8 cellular contexts compared by ENCODE assay signal in the genomic region with DNA sequence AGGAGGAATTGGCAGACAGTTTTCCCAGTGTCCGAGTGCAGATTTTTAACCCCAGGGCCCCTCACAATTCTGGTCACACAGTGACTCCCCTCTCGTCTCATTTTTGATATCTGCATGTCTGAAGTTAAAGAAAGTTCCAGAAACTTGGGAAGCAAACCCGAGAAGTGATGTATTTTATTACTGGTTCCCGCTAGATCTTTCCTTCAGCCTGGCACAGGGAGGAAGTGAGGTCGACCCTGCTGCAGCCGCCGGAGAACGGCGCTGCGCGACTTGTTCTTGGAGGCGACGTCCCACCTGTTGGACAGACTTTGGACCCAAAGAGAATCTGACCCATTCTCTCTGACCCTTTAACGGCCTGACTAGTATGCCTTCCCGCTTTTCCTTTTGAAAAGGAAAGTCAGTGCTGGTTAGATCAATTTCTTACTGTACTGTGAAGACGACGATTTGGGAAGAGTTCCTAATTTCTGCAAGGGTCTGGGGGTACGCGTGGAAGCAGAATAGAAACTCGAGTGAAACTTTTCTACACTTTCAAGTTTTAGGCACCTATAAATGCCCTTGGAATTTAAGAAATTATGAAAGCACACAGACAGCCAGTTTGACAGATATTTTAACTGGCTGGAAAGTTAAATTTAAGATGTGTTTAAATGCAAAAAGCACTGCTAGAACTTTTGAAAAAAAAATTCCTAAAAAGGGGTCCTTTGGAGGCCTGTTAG. TPM values are rescaled to one million over a fixed set of nuclear protein-coding genes. Genes with fewer than 3 reads are reported as not detected.
DNase-seq lines count a peak whose midpoint lies in the region; ATAC-seq, FAIRE-seq and TF ChIP-seq lines count a peak whose summit lies in the region.

No MANE protein-coding gene starts in this region.

- CTCF ChIA-PET in K562 (lab: Yijun Ruan, JAX; ENCODE audit: low intra/inter-chr PET ratio): no interaction called here

- peaks cover 68% of the 10 kb centered on the region for H3K79me2 ChIP-seq in K562 (ENCODE audit: control insufficient read depth, insufficient read depth, low read length)

- no peak for TF ChIP-seq EP300 in K562 (IDR thresholded peaks at IDR 0.05; ENCODE audit: low read length)

- no peaks in the 10 kb centered on the region for H3K9me1 ChIP-seq in K562 (ENCODE audit: control insufficient read depth, insufficient read depth, low read length)

- peaks cover 9% of the 10 kb centered on the region; the same call in 1 of the 2 replicates for H4K20me1 ChIP-seq in K562 (replicated peaks; ENCODE audit: control insufficient read depth, insufficient read depth, low read length)

- H3K4me2 ChIP-seq in K562 (ENCODE audit: insufficient read depth, low read length): peak overlapping the region; percentile 79
- H3K4me2 ChIP-seq in skeletal muscle satellite cell (ENCODE audit: low read length): peak overlapping the region; percentile 85

- DNase-seq in CD1c-positive myeloid dendritic cell (ENCODE audit: extremely low spot score): peak; percentile 59
- no peak for DNase-seq in NT2/D1 (ENCODE audit: low read depth, low spot score)
- DNase-seq in K562 (ENCODE audit: extremely low read depth in 1 of 4, low spot score in 3 of 4): peak in 2 of 4 experiments; percentile 43 to 70

- H3K4me1 ChIP-seq in NT2/D1 (ENCODE audit: insufficient read depth, insufficient read length) (no peaks in the 10 kb centered on the region), K562 (replicated peaks in 1 of 2; ENCODE audit: control insufficient read depth in 2 of 2, insufficient read depth in 2 of 2, low read length in 2 of 2) (peaks cover 14 to 22% of the 10 kb centered on the region in 2 experiments; a peak in 4 of 5 replicates), skeletal muscle satellite cell (ENCODE audit: control insufficient read depth, insufficient read depth, low read length) (peaks cover 26% of the 10 kb centered on the region)

- peak; percentile 66 for FAIRE-seq in K562 (lab: Jason Lieb, UNC)

- 4% methylated on average over 20 of the region's 20 CpGs for WGBS in K562 (ENCODE audit: insufficient coverage, low coverage, missing lambda C conversion rate)

- in situ Hi-C loops in K562 (cut with MboI): loop anchor here (10.0 kb wide), 1 partner anchor 660 kb away; no protein-coding TSS in a partner anchor

- no peak for TF ChIP-seq RAD21 in K562 (CRISPR knock-in tag; conservative IDR thresholded peaks at IDR 0.05 in 1 of 2, IDR thresholded peaks at IDR 0.05 in 1 of 2)

- H3K9me3 ChIP-seq in NT2/D1 (ENCODE audit: insufficient read depth, low read length) (no peaks in the 10 kb centered on the region), K562 (replicated peaks; ENCODE audit: control insufficient read depth, insufficient read depth, low read depth, low read length) (no peaks in the 10 kb centered on the region), iPS-18c (ENCODE audit: control insufficient read depth, insufficient read depth, low read length) (no peaks in the 10 kb centered on the region), skeletal muscle satellite cell (replicated peaks; ENCODE audit: low read length) (no peaks in the 10 kb centered on the region)

- H3K4me3 ChIP-seq in NT2/D1 (ENCODE audit: insufficient read length, low read depth) (peak overlapping the region; percentile 64), K562 (peak overlapping the region; percentile 78), iPS-18c (ENCODE audit: insufficient read depth, low read depth, low read length) (peak overlapping the region; percentile 84), skeletal muscle satellite cell (ENCODE audit: low read length) (peak overlapping the region; percentile 79)

- BruUV-seq in K562 (replicated peaks; lab: Mats Ljungman, UMichigan): TSS peak; percentile 64

- no peak for TF ChIP-seq POLR2A in K562 (conservative IDR thresholded peaks at IDR 0.05)

- POLR2A ChIA-PET in K562 (lab: Yijun Ruan, JAX): interaction anchor here (1.6 kb wide), 1 partner anchor 12 kb away, joined by 4 read pairs; no protein-coding TSS in a partner anchor

- H3K36me3 ChIP-seq in NT2/D1 (ENCODE audit: insufficient read depth, insufficient read length, low read length) (peaks cover 7% of the 10 kb centered on the region), K562 (ENCODE audit: control insufficient read depth, insufficient read depth, low read length) (peaks cover 17% of the 10 kb centered on the region; the same call in 1 of the 3 replicates), skeletal muscle satellite cell (ENCODE audit: insufficient read depth, low read length) (no peaks in the 10 kb centered on the region)

- peak overlapping the region; percentile 81 for H3K27ac ChIP-seq in K562 (ENCODE audit: extremely low read depth, low read depth, low read length)

- TF ChIP-seq CTCF in K562 (IDR thresholded peaks at IDR 0.05 in 2 of 3, conservative IDR thresholded peaks at IDR 0.05 in 1 of 3; ENCODE audit: insufficient read depth in 2 of 3, low read depth in 1 of 3, low read length in 3 of 3): peak; percentile 12 to 20 (median 16); a peak in 1 of 6 replicates

- H3K9ac ChIP-seq in NT2/D1 (ENCODE audit: insufficient read length, low read depth) (peak overlapping the region; percentile 76), K562 (ENCODE audit: insufficient read depth in 1 of 2, low read depth in 2 of 2, low read length in 2 of 2) (peak overlapping the region; percentile 78 to 97), skeletal muscle satellite cell (ENCODE audit: low read depth, low read length) (peak overlapping the region; percentile 84)

- peak overlapping the region; percentile 99 for H2AFZ ChIP-seq in K562 (ENCODE audit: low read depth, low read length)

- H3K27me3 ChIP-seq in NT2/D1 (ENCODE audit: insufficient read depth, insufficient read length) (peaks cover 18% of the 10 kb centered on the region), K562 (ENCODE audit: control insufficient read depth in 2 of 2, insufficient read depth in 2 of 2, low read length in 2 of 2) (no peaks in the 10 kb centered on the region), skeletal muscle satellite cell (ENCODE audit: control insufficient read depth, insufficient read depth, low read length) (no peaks in the 10 kb centered on the region)

- peak; percentile 18 for ATAC-seq in GM21825 (IDR thresholded peaks at IDR 0.05; ENCODE audit: unreplicated experiment)
- peak; percentile 17 for ATAC-seq in K562
- ATAC-seq in GM18909 (IDR thresholded peaks at IDR 0.05; ENCODE audit: poor library complexity, unreplicated experiment): no peak
- ATAC-seq in GM21619 (IDR thresholded peaks at IDR 0.05; ENCODE audit: unreplicated experiment): no peak

- intact Hi-C loops in K562 (cut with micrococcal nuclease): no loop called here

TF ChIP-seq in K562, 482 proteins besides CTCF, POLR2A, EP300 and RAD21 (continues in another document):
- TF ChIP-seq SMC3 (conservative IDR thresholded peaks at IDR 0.05; ENCODE audit: insufficient read depth, low read depth, low read length): no peak
- TF ChIP-seq RBM22 (IDR thresholded peaks at IDR 0.05; ENCODE audit: low read depth, low read length, poor library complexity, severe bottlenecking): no peak
- TF ChIP-seq ATF7 (IDR thresholded peaks at IDR 0.05): no peak

RNA-seq across cellular contexts. Expression of gene OTULIN, which starts 0.7 kb away (rescaled TPM):
- total RNA-seq in K562 (2011; cell fraction: chromatin; rRNA removed; ENCODE audit: low replicate concordance): 32.6 and 75.0 TPM in 2 replicates
- total RNA-seq in K562 (2011; cell fraction: nucleolus; rRNA removed): 26.8 and 28.3 TPM in 2 replicates
- 49.0 and 63.9 TPM in 2 replicates for total RNA-seq in K562 (2011; cell fraction: nucleoplasm; rRNA removed)
- 28.6 and 31.4 TPM in 2 replicates for total RNA-seq in K562 (2014; rRNA removed)
- total RNA-seq in K562 (2014; rRNA removed; fragmentation: Illumina TruSeq; extraction: Trizol): 21.5 and 24.6 TPM in 2 replicates
- 20.1 and 20.5 TPM in 2 replicates for total RNA-seq in K562 (2015; rRNA removed; fragmentation: Illumina TruSeq; extraction: Trizol)
- total RNA-seq in K562 (2021): 33.6 and 34.7 TPM in 2 replicates
- 17.8 and 20.4 TPM in 2 replicates for polyA plus RNA-seq in K562 (2011; rRNA removed)
- polyA plus RNA-seq in K562 (2011; cell fraction: cytosol; rRNA removed): 9.9 and 12.8 TPM in 2 replicates
- 19.0 and 19.8 TPM in 2 replicates for polyA plus RNA-seq in K562 (2011; cell fraction: nucleus; rRNA removed)
- 10.0 and 11.5 TPM in 2 replicates for polyA plus RNA-seq in K562 (2012)
- 12.3 and 13.3 TPM in 2 replicates for polyA plus RNA-seq in K562 (2014; fragmentation: Illumina TruSeq; extraction: Trizol)
- 1 to 10 TPM; 3.3 to 3.5 TPM for polyA plus RNA-seq in K562 (2014; fragmentation: Nextera tagmentation; extraction: Ambion mirVana)
- 12.4 and 16.2 TPM in 2 replicates for polyA plus RNA-seq in K562 (2014; rRNA removed)
- 32.2 and 36.9 TPM in 2 replicates for polyA minus RNA-seq in K562 (2011; rRNA and poly(A)+ RNA removed)
- 19.6 and 21.0 TPM in 2 replicates for polyA minus RNA-seq in K562 (2011; cell fraction: cytosol; rRNA and poly(A)+ RNA removed)
- polyA minus RNA-seq in K562 (2011; cell fraction: nucleus; rRNA and poly(A)+ RNA removed): 37.8 and 47.7 TPM in 2 replicates
- total RNA-seq in skeletal muscle satellite cell (2012; rRNA removed): 14.2 and 18.8 TPM in 2 replicates

Comparison
In these comparisons a context has a peak if more than half of its experiments do, and no peak if none do; other contexts are left out.
1. ATAC-seq: peak in GM21825 (single experiment) and K562 (single experiment); none in GM18909 (single experiment) and GM21619 (single experiment).
2. Peak in every context shown above with its lines, with median percentiles within 50 percentile points of each other: H3K4me3 ChIP-seq and H3K9ac ChIP-seq.